In genomic region chr9:112140936-112141335, GRCh38 we compare ENCODE assay signal across 15 cellular contexts. TPM values are rescaled to one million over a fixed set of nuclear protein-coding genes. Genes with fewer than 3 reads are reported as not detected.
A peak's percentile ranks its signal among the peaks of the same experiment; 100 is the strongest.
DNase-seq lines count a peak whose midpoint lies in the region; ATAC-seq lines count a peak whose summit lies in the region.
"Had no signal": no experiment of that assay in that cellular context is flagged by ENCODE, and none has a peak within 500 bp of the region (broad histone marks: within the 10 kb centered on the region; RNA-seq: fewer than 3 reads in every experiment).

No MANE protein-coding gene starts in this region.

- peak; percentile 44 for ATAC-seq in activated CD4-positive, alpha-beta T cell treated with anti-CD3 and anti-CD28 coated beads for 36 hours
- ATAC-seq in GM21723 (IDR thresholded peaks at IDR 0.05; ENCODE audit: unreplicated experiment) (peak; percentile 21), HG03439 (IDR thresholded peaks at IDR 0.05; ENCODE audit: unreplicated experiment) (peak; percentile 19), esophagus mucosa (peak; percentile 76)
- ATAC-seq: CD8-positive, alpha-beta T cell; left colon had no signal

- intact Hi-C loops in activated CD4-positive, alpha-beta T cell treated with anti-CD3 and anti-CD28 coated beads for 36 hours (cut with DNase I, micrococcal nuclease): no loop called here

- H3K4me3 Mint-ChIP-seq in activated CD4-positive, alpha-beta T cell treated with anti-CD3 and anti-CD28 coated beads for 36 hours: no peak overlapping the region
- H3K4me3 Mint-ChIP-seq: CD8-positive, alpha-beta T cell; T-helper 2 cell treated with Interferon-gamma antibody and Interleukin-4, amounts not matched to agents 5 μg/mL and 100 μg/mL, for 36 hours had no signal

- no peak overlapping the region for H3K27ac Mint-ChIP-seq in activated CD4-positive, alpha-beta T cell treated with anti-CD3 and anti-CD28 coated beads for 36 hours
- H3K27ac Mint-ChIP-seq: activated naive CD4-positive, alpha-beta T cell treated with anti-CD3 and anti-CD28 coated beads, Interleukin-2, amount 50 U/mL, for 72 hours; CD8-positive, alpha-beta T cell; T-helper 2 cell treated with Interferon-gamma antibody and Interleukin-4, amounts not matched to agents 5 μg/mL and 100 μg/mL, for 36 hours had no signal

- no peak for DNase-seq in activated CD4-positive, alpha-beta T cell treated with anti-CD3 and anti-CD28 coated beads for 36 hours
- no peak for DNase-seq in activated CD4-positive, alpha-beta T cell treated with anti-CD3 and anti-CD28 coated beads, Interleukin-2, amount 50 U/mL, for 4 hours
- no peak for DNase-seq in putamen (ENCODE audit: low spot score)
- no peak for DNase-seq in Ammon's horn (ENCODE audit: low spot score)
- DNase-seq in amniotic stem cell (lab: John Stamatoyannopoulos, UW): no peak
- DNase-seq: CD8-positive, alpha-beta T cell; left colon; NCI-H1436; NCI-H226; trophoblast cell had no signal

- peaks cover 4% of the 10 kb centered on the region for H3K36me3 Mint-ChIP-seq in activated CD4-positive, alpha-beta T cell treated with anti-CD3 and anti-CD28 coated beads for 36 hours (ENCODE audit: low read depth)

- CTCF ChIA-PET in activated CD4-positive, alpha-beta T cell treated with anti-CD3 and anti-CD28 coated beads for 36 hours (lab: Charles Lee): no interaction called here

- POLR2A ChIA-PET in activated CD4-positive, alpha-beta T cell treated with anti-CD3 and anti-CD28 coated beads for 36 hours (lab: Charles Lee): interaction anchor here (0.6 kb wide), 1 partner anchor 129 kb away, joined by 3 read pairs; no protein-coding TSS in a partner anchor

- H3K9me3 Mint-ChIP-seq in activated CD4-positive, alpha-beta T cell treated with anti-CD3 and anti-CD28 coated beads for 36 hours (ENCODE audit: low read depth): no peaks in the 10 kb centered on the region
- H3K9me3 Mint-ChIP-seq: activated naive CD4-positive, alpha-beta T cell treated with anti-CD3 and anti-CD28 coated beads, Interleukin-2, amount 50 U/mL, for 72 hours; CD8-positive, alpha-beta T cell; T-helper 2 cell treated with Interferon-gamma antibody and Interleukin-4, amounts not matched to agents 5 μg/mL and 100 μg/mL, for 36 hours had no signal

- no peaks in the 10 kb centered on the region for H3K27me3 Mint-ChIP-seq in activated CD4-positive, alpha-beta T cell treated with anti-CD3 and anti-CD28 coated beads for 36 hours

- H3K4me1 Mint-ChIP-seq in activated CD4-positive, alpha-beta T cell treated with anti-CD3 and anti-CD28 coated beads for 36 hours: no peaks in the 10 kb centered on the region

RNA-seq across cellular contexts. Expression of gene SUSD1, which starts 34.2 kb away (rescaled TPM):
- 1 to 10 TPM; 2.5 TPM for total RNA-seq in activated CD4-positive, alpha-beta T cell treated with anti-CD3 and anti-CD28 coated beads for 36 hours
- total RNA-seq in esophagus mucosa: 4.9 TPM

Comparison
In these comparisons a context has a peak if more than half of its experiments do, and no peak if none do; other contexts are left out.
1. ATAC-seq: peak in every context shown above with its lines; median percentile 76 in esophagus mucosa; 44 in activated CD4-positive, alpha-beta T cell treated with anti-CD3 and anti-CD28 coated beads for 36 hours; 21 in GM21723; 19 in HG03439.